Comparison of ENCODE assay signal across 8 cellular contexts in genomic region chr3:147832611-147833010, GRCh38.
"Had no signal": no experiment of that assay in that cellular context is flagged by ENCODE, and none has a peak within 500 bp of the region (broad histone marks: within the 10 kb centered on the region; RNA-seq: fewer than 3 reads in every experiment).

No MANE protein-coding gene starts in this region.

- H3K4me3 ChIP-seq: GM12878 had no signal

- FAIRE-seq: G401.6, GM12878, GM12891, GM12892, GM18507, GM19239 had no signal

- DNase-seq: GDM1, GF-D8 had no signal

- ATAC-seq: GM12878 had no signal
